In genomic region chr21:24955275-24955961, GRCh38 we compare ENCODE assay signal across 13 cellular contexts.
DNase-seq lines count a peak whose midpoint lies in the region; ATAC-seq and TF ChIP-seq lines count a peak whose summit lies in the region.
"Had no signal": no experiment of that assay in that cellular context is flagged by ENCODE, and none has a peak within 500 bp of the region (broad histone marks: within the 10 kb centered on the region; RNA-seq: fewer than 3 reads in every experiment).

No MANE protein-coding gene starts in this region.

- H3K27me3 Mint-ChIP-seq in activated CD4-positive, alpha-beta T cell treated with anti-CD3 and anti-CD28 coated beads for 36 hours = no peaks in the 10 kb centered on the region
- H3K27me3 Mint-ChIP-seq: central memory CD8-positive, alpha-beta T cell had no signal

- CTCF ChIA-PET in activated CD4-positive, alpha-beta T cell treated with anti-CD3 and anti-CD28 coated beads for 36 hours (lab: Charles Lee) = no interaction called here

- H3K4me3 Mint-ChIP-seq in activated CD4-positive, alpha-beta T cell treated with anti-CD3 and anti-CD28 coated beads for 36 hours = no peak overlapping the region
- H3K4me3 Mint-ChIP-seq: central memory CD8-positive, alpha-beta T cell had no signal

- H3K27me3 ChIP-seq in dorsolateral prefrontal cortex (peaks cover 0 to 6% (median 0%) of the 10 kb centered on the region in 45 donors), gastrocnemius medialis (no peaks in the 10 kb centered on the region)

- no peak overlapping the region for H3K27ac Mint-ChIP-seq in activated CD4-positive, alpha-beta T cell treated with anti-CD3 and anti-CD28 coated beads for 36 hours

- H3K9me3 ChIP-seq in mucosa of descending colon = no peaks in the 10 kb centered on the region
- no peaks in the 10 kb centered on the region for H3K9me3 ChIP-seq in gastrocnemius medialis

- TF ChIP-seq CTCF in mucosa of descending colon (IDR thresholded peaks at IDR 0.05) (no peak), dorsolateral prefrontal cortex (IDR thresholded peaks at IDR 0.05 in 54 of 56, conservative IDR thresholded peaks at IDR 0.05 in 2 of 56; ENCODE audit: low read depth in 1 of 56, partially characterized antibody in 56 of 56) (no peak), gastrocnemius medialis (IDR thresholded peaks at IDR 0.05 in 4 of 5, conservative IDR thresholded peaks at IDR 0.05 in 1 of 5) (no peak)

- no peak for TF ChIP-seq POLR2A in gastrocnemius medialis (IDR thresholded peaks at IDR 0.05)

- H3K36me3 ChIP-seq in mucosa of descending colon (ENCODE audit: low read depth) (no peaks in the 10 kb centered on the region), gastrocnemius medialis (no peaks in the 10 kb centered on the region)

- H3K4me1 ChIP-seq in mucosa of descending colon (ENCODE audit: low read depth) (no peaks in the 10 kb centered on the region), gastrocnemius medialis (no peaks in the 10 kb centered on the region)

- intact Hi-C loops in activated CD4-positive, alpha-beta T cell treated with anti-CD3 and anti-CD28 coated beads for 36 hours (cut with DNase I, micrococcal nuclease) = no loop called here
- intact Hi-C loops in mucosa of descending colon (cut with DNase I, micrococcal nuclease) = no loop called here
- intact Hi-C loops in dorsolateral prefrontal cortex (cut with DNase I) = no loop called here
- intact Hi-C loops in gastrocnemius medialis (cut with DNase I; ENCODE audit: low total_unique reads) = no loop called here

- H3K27ac ChIP-seq in dorsolateral prefrontal cortex = no peak overlapping the region
- H3K27ac ChIP-seq in gastrocnemius medialis = no peak overlapping the region

- POLR2A ChIA-PET in activated CD4-positive, alpha-beta T cell treated with anti-CD3 and anti-CD28 coated beads for 36 hours (lab: Charles Lee) = no interaction called here

- H3K36me3 Mint-ChIP-seq in activated CD4-positive, alpha-beta T cell treated with anti-CD3 and anti-CD28 coated beads for 36 hours (ENCODE audit: low read depth) = no peaks in the 10 kb centered on the region

- H3K4me3 ChIP-seq in mucosa of descending colon (no peak overlapping the region), dorsolateral prefrontal cortex (no peak overlapping the region), gastrocnemius medialis (no peak overlapping the region)

- ATAC-seq in activated CD4-positive, alpha-beta T cell treated with anti-CD3 and anti-CD28 coated beads for 36 hours = no peak
- peak; percentile 98 for ATAC-seq in GM21529 (IDR thresholded peaks at IDR 0.05; ENCODE audit: unreplicated experiment)
- peak; percentile 97 for ATAC-seq in HG03139 (IDR thresholded peaks at IDR 0.05; ENCODE audit: unreplicated experiment)
- ATAC-seq in mucosa of descending colon = peak; percentile 49
- ATAC-seq in gastrocnemius medialis = no peak
- ATAC-seq: right cardiac atrium had no signal

- peak; percentile 5 for DNase-seq in activated CD4-positive, alpha-beta T cell treated with anti-CD3 and anti-CD28 coated beads for 36 hours
- DNase-seq in activated CD4-positive, alpha-beta T cell treated with anti-CD3 and anti-CD28 coated beads for 4 hours = no peak
- DNase-seq in mucosa of descending colon (peak in 1 of 3 donors; percentile 18), dorsolateral prefrontal cortex (no peak), gastrocnemius medialis (no peak)
- DNase-seq in stimulated activated naive CD4-positive, alpha-beta T cell treated with Interleukin-2 at 50 U/mL for 16 hours (lab: John Stamatoyannopoulos, UW) = no peak
- DNase-seq: EL, foreskin fibroblast, NCI-H2029, right cardiac atrium had no signal

- in situ Hi-C loops in gastrocnemius medialis (cut with MboI; ENCODE audit: low sequenced_read_pairs in 4 of 4) = no loop called here

- H3K4me1 Mint-ChIP-seq in activated CD4-positive, alpha-beta T cell treated with anti-CD3 and anti-CD28 coated beads for 36 hours = no peaks in the 10 kb centered on the region
- H3K4me1 Mint-ChIP-seq: central memory CD8-positive, alpha-beta T cell had no signal

- H3K9me3 Mint-ChIP-seq in activated CD4-positive, alpha-beta T cell treated with anti-CD3 and anti-CD28 coated beads for 36 hours (ENCODE audit: low read depth) = peaks cover 3% of the 10 kb centered on the region

Comparison
In these comparisons a context has a peak if more than half of its experiments do, and no peak if none do; other contexts are left out.
1. ATAC-seq: peak in GM21529 (single experiment), HG03139 (single experiment) and mucosa of descending colon (single experiment); none in activated CD4-positive, alpha-beta T cell treated with anti-CD3 and anti-CD28 coated beads for 36 hours (single experiment) and gastrocnemius medialis (0 of 2).